16 cellular contexts compared by ENCODE assay signal in genomic region chr6:83536647-83537589, GRCh38. TPM values are rescaled to one million over a fixed set of nuclear protein-coding genes. Genes with fewer than 3 reads are reported as not detected.
DNase-seq lines count a peak whose midpoint lies in the region; ATAC-seq, FAIRE-seq and TF ChIP-seq lines count a peak whose summit lies in the region.
"Had no signal": no experiment of that assay in that cellular context is flagged by ENCODE, and none has a peak within 500 bp of the region (broad histone marks: within the 10 kb centered on the region; RNA-seq: fewer than 3 reads in every experiment).

No MANE protein-coding gene starts in this region.

- no peak for TF ChIP-seq POLR2A in K562 (conservative IDR thresholded peaks at IDR 0.05)

- TF ChIP-seq EP300 in K562 (IDR thresholded peaks at IDR 0.05; ENCODE audit: low read length) = no peak

- no peak for TF ChIP-seq RAD21 in K562 (CRISPR knock-in tag; conservative IDR thresholded peaks at IDR 0.05 in 1 of 2, IDR thresholded peaks at IDR 0.05 in 1 of 2)

- no peak for DNase-seq in activated CD4-positive, alpha-beta T cell treated with anti-CD3 and anti-CD28 coated beads, Interleukin-2, amount 10 ng/mL, durations not matched to agents 24 days and 14 days
- DNase-seq in activated CD4-positive, alpha-beta T cell treated with anti-CD3 and anti-CD28 coated beads for 4 hours = no peak
- DNase-seq in CD8-positive, alpha-beta T cell = no peak
- DNase-seq in K562 (ENCODE audit: extremely low read depth in 1 of 4, low spot score in 3 of 4) = no peak
- no peak for DNase-seq in HTR-8/SVneo (ENCODE audit: insufficient read length, low spot score)
- DNase-seq in HFFc6 = no peak

- no peaks in the 10 kb centered on the region for H3K9me3 ChIP-seq in CD8-positive, alpha-beta T cell (ENCODE audit: low read length)
- no peaks in the 10 kb centered on the region for H3K9me3 ChIP-seq in HEK293 (ENCODE audit: control insufficient read depth, insufficient read depth, low read depth, low read length)
- no peaks in the 10 kb centered on the region for H3K9me3 ChIP-seq in K562 (replicated peaks; ENCODE audit: control insufficient read depth, insufficient read depth, low read depth, low read length)
- H3K9me3 ChIP-seq: BLaER1 had no signal

- CTCF ChIA-PET in CD8-positive, alpha-beta T cell (lab: Charles Lee) = interaction anchor here (0.7 to 1.3 kb wide), 4 partner anchors 9 to 314 kb away, joined by 3 to 4 read pairs (median 4); partner anchors contain the start of gene PRSS35
- CTCF ChIA-PET in HEK293 (lab: Yijun Ruan, JAX) (interaction anchor here (0.6 to 1.5 kb wide), 41 partner anchors 9 to 1685 kb away, joined by 3 to 12 read pairs (median 4); partner anchors contain the start of gene PRSS35), K562 (lab: Yijun Ruan, JAX; ENCODE audit: low intra/inter-chr PET ratio) (interaction anchor here (0.9 to 1.5 kb wide), 2 partner anchors 55 to 315 kb away, joined by 3 to 7 read pairs; no protein-coding TSS in a partner anchor)

- no peaks in the 10 kb centered on the region for H3K4me1 ChIP-seq in CD8-positive, alpha-beta T cell (ENCODE audit: insufficient read depth, low read length)
- H3K4me1 ChIP-seq in HEK293 (ENCODE audit: control insufficient read depth, insufficient read depth, low read length) (no peaks in the 10 kb centered on the region), K562 (replicated peaks in 1 of 2; ENCODE audit: control insufficient read depth in 2 of 2, insufficient read depth in 2 of 2, low read length in 2 of 2) (no peaks in the 10 kb centered on the region)
- H3K4me1 ChIP-seq: BLaER1 had no signal

- H3K27me3 Mint-ChIP-seq in activated CD4-positive, alpha-beta T cell treated with anti-CD3 and anti-CD28 coated beads, Interleukin-2, amount 10 ng/mL, durations not matched to agents 24 days and 14 days = peaks cover 4% of the 10 kb centered on the region
- H3K27me3 Mint-ChIP-seq in CD8-positive, alpha-beta T cell (ENCODE audit: low read depth) = peaks cover 2% of the 10 kb centered on the region
- peaks cover 11% of the 10 kb centered on the region for H3K27me3 Mint-ChIP-seq in HFFc6 (ENCODE audit: insufficient read depth)
- H3K27me3 Mint-ChIP-seq: IgD-negative memory B cell had no signal

- intact Hi-C loops in activated CD4-positive, alpha-beta T cell treated with anti-CD3 and anti-CD28 coated beads, Interleukin-2, amount 10 ng/mL, durations not matched to agents 24 days and 14 days (cut with micrococcal nuclease) = loop anchor here (1.0 kb wide), 1 partner anchor 316 kb away; no protein-coding TSS in a partner anchor
- intact Hi-C loops in CD8-positive, alpha-beta T cell (cut with DNase I, micrococcal nuclease) = no loop called here
- intact Hi-C loops in K562 (cut with micrococcal nuclease) = loop anchor here (5.0 kb wide), 1 partner anchor 55 kb away; no protein-coding TSS in a partner anchor

- H3K4me2 ChIP-seq in K562 (ENCODE audit: insufficient read depth, low read length) = no peak overlapping the region
- H3K4me2 ChIP-seq: BLaER1, GM23338, KMS-11 had no signal

- ATAC-seq in CD8-positive, alpha-beta T cell = no peak
- ATAC-seq in K562 (no peak; the same call in 2 of the 3 replicates), GM19463 (IDR thresholded peaks at IDR 0.05; ENCODE audit: unreplicated experiment) (no peak)

- no TSS peak for BruUV-seq in K562 (replicated peaks; lab: Mats Ljungman, UMichigan)

- H3K36me3 ChIP-seq in CD8-positive, alpha-beta T cell (ENCODE audit: insufficient read depth, low read length) = no peaks in the 10 kb centered on the region
- no peaks in the 10 kb centered on the region for H3K36me3 ChIP-seq in HEK293 (ENCODE audit: control insufficient read depth in 2 of 2, insufficient read depth in 1 of 2, low read length in 2 of 2)
- H3K36me3 ChIP-seq in K562 (ENCODE audit: control insufficient read depth, insufficient read depth, low read length) = no peaks in the 10 kb centered on the region
- H3K36me3 ChIP-seq: BLaER1 had no signal

- in situ Hi-C loops in K562 (cut with MboI) = no loop called here

- H3K27ac ChIP-seq in CD8-positive, alpha-beta T cell (ENCODE audit: low read depth, low read length) = no peak overlapping the region
- H3K27ac ChIP-seq in HEK293 (ENCODE audit: extremely low read depth, low read depth, low read length) (no peak overlapping the region), K562 (ENCODE audit: extremely low read depth, low read depth, low read length) (no peak overlapping the region)
- H3K27ac ChIP-seq: 22Rv1, BLaER1, KMS-11 had no signal

- 5% methylated on average over 4 of the region's 4 CpGs for WGBS in K562 (ENCODE audit: insufficient coverage, low coverage, missing lambda C conversion rate)

- H3K27me3 ChIP-seq in CD8-positive, alpha-beta T cell (ENCODE audit: insufficient read depth, low read length) = no peaks in the 10 kb centered on the region
- H3K27me3 ChIP-seq in K562 (ENCODE audit: control insufficient read depth in 2 of 2, insufficient read depth in 2 of 2, low read length in 2 of 2) = no peaks in the 10 kb centered on the region; a peak in 1 of 5 replicates
- H3K27me3 ChIP-seq: BLaER1 had no signal

- FAIRE-seq in K562 (lab: Jason Lieb, UNC) = no peak
- FAIRE-seq in HTR-8/SVneo (lab: Jason Lieb, UNC) = no peak

- no peak overlapping the region for H2AFZ ChIP-seq in K562 (ENCODE audit: low read depth, low read length)
- H2AFZ ChIP-seq: GM23338 had no signal

- H3K9me3 Mint-ChIP-seq in activated CD4-positive, alpha-beta T cell treated with anti-CD3 and anti-CD28 coated beads, Interleukin-2, amount 10 ng/mL, durations not matched to agents 24 days and 14 days = no peaks in the 10 kb centered on the region
- no peaks in the 10 kb centered on the region for H3K9me3 Mint-ChIP-seq in CD8-positive, alpha-beta T cell
- H3K9me3 Mint-ChIP-seq in HFFc6 = no peaks in the 10 kb centered on the region
- H3K9me3 Mint-ChIP-seq: GM23338 had no signal

- H3K4me3 Mint-ChIP-seq in activated CD4-positive, alpha-beta T cell treated with anti-CD3 and anti-CD28 coated beads, Interleukin-2, amount 10 ng/mL, durations not matched to agents 24 days and 14 days = no peak overlapping the region
- H3K4me3 Mint-ChIP-seq in CD8-positive, alpha-beta T cell = no peak overlapping the region
- H3K4me3 Mint-ChIP-seq in HFFc6 = no peak overlapping the region
- H3K4me3 Mint-ChIP-seq: GM23338 had no signal

- H3K4me3 ChIP-seq in CD8-positive, alpha-beta T cell (ENCODE audit: low read depth, low read length) = no peak overlapping the region
- H3K4me3 ChIP-seq in HEK293 (ENCODE audit: low read depth, low read length) (no peak overlapping the region), K562 (no peak overlapping the region)
- H3K4me3 ChIP-seq: BLaER1, GM12878, GM23338 had no signal

- H3K36me3 Mint-ChIP-seq in activated CD4-positive, alpha-beta T cell treated with anti-CD3 and anti-CD28 coated beads, Interleukin-2, amount 10 ng/mL, durations not matched to agents 24 days and 14 days (ENCODE audit: low read depth) = no peaks in the 10 kb centered on the region
- H3K36me3 Mint-ChIP-seq in CD8-positive, alpha-beta T cell = no peaks in the 10 kb centered on the region
- no peaks in the 10 kb centered on the region for H3K36me3 Mint-ChIP-seq in HFFc6 (ENCODE audit: low read depth)
- H3K36me3 Mint-ChIP-seq: IgD-negative memory B cell had no signal

- H3K79me2 ChIP-seq in K562 (ENCODE audit: control insufficient read depth, insufficient read depth, low read length) = no peaks in the 10 kb centered on the region

- no peak overlapping the region for H3K9ac ChIP-seq in K562 (ENCODE audit: insufficient read depth in 1 of 2, low read depth in 2 of 2, low read length in 2 of 2)
- H3K9ac ChIP-seq: BLaER1, KMS-11 had no signal

- no peaks in the 10 kb centered on the region for H4K20me1 ChIP-seq in K562 (replicated peaks; ENCODE audit: control insufficient read depth, insufficient read depth, low read length)
- H4K20me1 ChIP-seq: BLaER1 had no signal

- peak overlapping the region; percentile 9 for H3K27ac Mint-ChIP-seq in activated CD4-positive, alpha-beta T cell treated with anti-CD3 and anti-CD28 coated beads, Interleukin-2, amount 10 ng/mL, durations not matched to agents 24 days and 14 days
- no peak overlapping the region for H3K27ac Mint-ChIP-seq in CD8-positive, alpha-beta T cell
- H3K27ac Mint-ChIP-seq in HFFc6 = no peak overlapping the region
- H3K27ac Mint-ChIP-seq: GM23338, IgD-negative memory B cell had no signal

- POLR2A ChIA-PET in CD8-positive, alpha-beta T cell (lab: Charles Lee) = no interaction called here
- POLR2A ChIA-PET in HEK293 (lab: Yijun Ruan, JAX) (no interaction called here), K562 (lab: Yijun Ruan, JAX) (interaction anchor here (0.6 to 0.7 kb wide), 2 partner anchors 22 to 1657 kb away, joined by 3 read pairs; no protein-coding TSS in a partner anchor)

- peak; percentile 22 for TF ChIP-seq CTCF in CD8-positive, alpha-beta T cell (IDR thresholded peaks at IDR 0.05)
- TF ChIP-seq CTCF in HEK293 (tag by site-specific recombination; IDR thresholded peaks at IDR 0.05) = no peak
- TF ChIP-seq CTCF in K562 (IDR thresholded peaks at IDR 0.05 in 2 of 3, conservative IDR thresholded peaks at IDR 0.05 in 1 of 3; ENCODE audit: insufficient read depth in 2 of 3, low read depth in 1 of 3, low read length in 3 of 3) = no peak
- no peak for TF ChIP-seq CTCF in HFFc6 (IDR thresholded peaks at IDR 0.05)

- H3K9me1 ChIP-seq in K562 (ENCODE audit: control insufficient read depth, insufficient read depth, low read length) = no peaks in the 10 kb centered on the region

- no peaks in the 10 kb centered on the region for H3K4me1 Mint-ChIP-seq in activated CD4-positive, alpha-beta T cell treated with anti-CD3 and anti-CD28 coated beads, Interleukin-2, amount 10 ng/mL, durations not matched to agents 24 days and 14 days
- no peaks in the 10 kb centered on the region for H3K4me1 Mint-ChIP-seq in CD8-positive, alpha-beta T cell (ENCODE audit: low read depth)
- H3K4me1 Mint-ChIP-seq in HFFc6 (ENCODE audit: low read depth) = no peaks in the 10 kb centered on the region
- H3K4me1 Mint-ChIP-seq: GM23338, IgD-negative memory B cell had no signal

RNA-seq across cellular contexts. Expression of gene PRSS35, which starts 24.6 kb away (rescaled TPM):
- total RNA-seq in activated CD4-positive, alpha-beta T cell treated with anti-CD3 and anti-CD28 coated beads, Interleukin-2, amount 10 ng/mL, durations not matched to agents 24 days and 14 days = not detected in 2 replicates
- under 1 TPM; 0.31 to 0.33 TPM for total RNA-seq in CD8-positive, alpha-beta T cell
- not detected in 2 replicates for total RNA-seq in K562 (2011; cell fraction: chromatin; rRNA removed; ENCODE audit: low replicate concordance)
- total RNA-seq in K562 (2011; cell fraction: nucleolus; rRNA removed) = not detected in 2 replicates
- not detected in 2 replicates for total RNA-seq in K562 (2011; cell fraction: nucleoplasm; rRNA removed)
- total RNA-seq in K562 (2014; rRNA removed) = not detected in 2 replicates
- not detected in 2 replicates for total RNA-seq in K562 (2014; rRNA removed; fragmentation: Illumina TruSeq; extraction: Trizol)
- total RNA-seq in K562 (2015; rRNA removed; fragmentation: Illumina TruSeq; extraction: Trizol) = not detected in 2 replicates
- total RNA-seq in K562 (2021) = not detected in 2 replicates
- polyA plus RNA-seq in K562 (2011; rRNA removed) = not detected in 2 replicates
- polyA plus RNA-seq in K562 (2011; cell fraction: cytosol; rRNA removed) = not detected in 2 replicates
- polyA plus RNA-seq in K562 (2011; cell fraction: nucleus; rRNA removed) = not detected in 2 replicates
- not detected in 2 replicates for polyA plus RNA-seq in K562 (2012)
- polyA plus RNA-seq in K562 (2014; fragmentation: Illumina TruSeq; extraction: Trizol) = not detected in 2 replicates
- polyA plus RNA-seq in K562 (2014; fragmentation: Nextera tagmentation; extraction: Ambion mirVana) = not detected
- not detected in 2 replicates for polyA plus RNA-seq in K562 (2014; rRNA removed)
- not detected in 2 replicates for polyA minus RNA-seq in K562 (2011; rRNA and poly(A)+ RNA removed)
- not detected in 2 replicates for polyA minus RNA-seq in K562 (2011; cell fraction: cytosol; rRNA and poly(A)+ RNA removed)
- not detected in 2 replicates for polyA minus RNA-seq in K562 (2011; cell fraction: nucleus; rRNA and poly(A)+ RNA removed)
- total RNA-seq in HFFc6 (2021; fragmentation: NEBNext Ultra II Directional; extraction: Animal tissue kit (Norgen Biotek cat#: 25700)) = under 1 TPM; 0.30 to 0.78 (median 0.46) TPM
- total RNA-seq: Calu3, Daoy, GM12878 had no signal
- polyA plus RNA-seq: GM12878, IgD-negative memory B cell had no signal

Comparison
In these comparisons a context has a peak if more than half of its experiments do, and no peak if none do; other contexts are left out.
1. intact Hi-C loops: an anchor here in activated CD4-positive, alpha-beta T cell treated with anti-CD3 and anti-CD28 coated beads, Interleukin-2, amount 10 ng/mL, durations not matched to agents 24 days and 14 days (1.0 kb wide) and K562 (5.0 kb wide); none called in CD8-positive, alpha-beta T cell.